Comparison of ENCODE assay signal across 11 cellular contexts in the genomic region with DNA sequence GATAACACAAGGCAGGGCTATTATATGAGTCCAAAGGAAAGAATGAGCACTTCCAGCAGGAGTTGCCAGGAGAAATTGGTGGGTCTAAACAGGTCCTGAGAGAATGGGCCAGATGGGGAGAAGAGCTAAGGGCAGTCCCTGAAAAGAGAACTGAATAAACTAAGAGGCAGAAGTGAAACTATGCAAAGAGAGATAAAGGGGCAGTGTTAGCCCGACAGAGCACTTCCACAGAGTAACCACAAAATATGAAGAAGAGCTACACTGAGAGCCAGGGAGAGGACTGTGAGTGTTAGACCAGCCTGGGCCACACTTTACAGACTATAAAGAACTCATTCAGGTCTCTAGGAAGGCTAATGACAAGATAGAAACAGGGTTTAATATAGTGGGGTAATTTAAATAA. TPM values are rescaled to one million over a fixed set of nuclear protein-coding genes. Genes with fewer than 3 reads are reported as not detected.
DNase-seq lines count a peak whose midpoint lies in the region; ATAC-seq and TF ChIP-seq lines count a peak whose summit lies in the region.
"Had no signal": no experiment of that assay in that cellular context is flagged by ENCODE, and none has a peak within 500 bp of the region (broad histone marks: within the 10 kb centered on the region; RNA-seq: fewer than 3 reads in every experiment).

No MANE protein-coding gene starts in this region.

- H3K4me1 ChIP-seq in adipocyte (ENCODE audit: control insufficient read depth, insufficient read depth, low read length) = peaks cover 2% of the 10 kb centered on the region
- no peaks in the 10 kb centered on the region; a peak in 2 of 4 replicates for H3K4me1 ChIP-seq in SK-N-SH (ENCODE audit: control insufficient read depth in 1 of 2, insufficient read depth in 2 of 2, low read depth in 1 of 2, low read length in 1 of 2)
- H3K4me1 ChIP-seq: SJCRH30 had no signal

- no peak overlapping the region for H3K27ac ChIP-seq in SK-N-SH (ENCODE audit: low read depth in 2 of 2, low read length in 1 of 2)
- H3K27ac ChIP-seq: SJCRH30, skin epidermis had no signal

- POLR2A ChIA-PET in SK-N-SH (lab: Yijun Ruan, JAX) = no interaction called here

- TF ChIP-seq RAD21 in SK-N-SH (IDR thresholded peaks at IDR 0.05; ENCODE audit: low read length) = no peak

- no peaks in the 10 kb centered on the region for H3K27me3 ChIP-seq in adipocyte (replicated peaks; ENCODE audit: control insufficient read depth, insufficient read depth, low read length)
- H3K27me3 ChIP-seq in SK-N-SH (ENCODE audit: insufficient read depth) = no peaks in the 10 kb centered on the region
- H3K27me3 ChIP-seq: SJCRH30 had no signal

- H3K79me2 ChIP-seq in SK-N-SH (ENCODE audit: insufficient read depth) = no peaks in the 10 kb centered on the region

- H3K36me3 ChIP-seq in adipocyte (ENCODE audit: control insufficient read depth, insufficient read depth, low read length, severe bottlenecking) (no peaks in the 10 kb centered on the region), SK-N-SH (replicated peaks in 1 of 2; ENCODE audit: control insufficient read depth in 1 of 2, insufficient read depth in 2 of 2, low read length in 1 of 2) (no peaks in the 10 kb centered on the region)
- H3K36me3 ChIP-seq: SJCRH30 had no signal

- H3K36me3 Mint-ChIP-seq in CD14-positive monocyte = peaks cover 23% of the 10 kb centered on the region in 2 donors

- no peak overlapping the region for H2AFZ ChIP-seq in SK-N-SH (ENCODE audit: low read depth)

- no peak for TF ChIP-seq EP300 in SK-N-SH (IDR thresholded peaks at IDR 0.05; ENCODE audit: borderline replicate concordance in 1 of 2, low read depth in 1 of 2, low read length in 1 of 2)

- H3K9me3 ChIP-seq in adipocyte (ENCODE audit: control insufficient read depth, low read length) (no peaks in the 10 kb centered on the region), SK-N-SH (no peaks in the 10 kb centered on the region)
- H3K9me3 ChIP-seq: SJCRH30 had no signal

- no peak overlapping the region for H3K4me2 ChIP-seq in SK-N-SH

- H3K4me3 ChIP-seq in adipocyte (ENCODE audit: low read length) (no peak overlapping the region), SK-N-SH (ENCODE audit: low read depth in 2 of 2, low read length in 1 of 2) (no peak overlapping the region)
- H3K4me3 ChIP-seq: SJCRH30, skin epidermis had no signal

- DNase-seq in CD14-positive monocyte (ENCODE audit: low spot score) = no peak
- peak; percentile 22 for DNase-seq in adipocyte (ENCODE audit: low read depth)
- no peak for DNase-seq in stimulated activated CD4-positive, alpha-beta T cell treated with anti-CD3 and anti-CD28 coated beads, Interleukin-1b, Interleukin-23, amount 100 ng/mL, for 48 hours
- DNase-seq in SK-N-SH = no peak
- DNase-seq in UCSD-AML1 (lab: John Stamatoyannopoulos, UW; ENCODE audit: unreplicated experiment) = no peak
- no peak for DNase-seq in effector CD4-positive, alpha-beta T cell
- DNase-seq: DMS 273 treated with DMSO at 0.1 percent for 48 hours had no signal

- TF ChIP-seq CTCF in CD14-positive monocyte (IDR thresholded peaks at IDR 0.05) (no peak), SK-N-SH (IDR thresholded peaks at IDR 0.05) (no peak)

- H4K20me1 ChIP-seq in SK-N-SH (ENCODE audit: insufficient read depth) = no peaks in the 10 kb centered on the region

- peaks cover 0 to 1% (median 0%) of the 10 kb centered on the region in 3 donors for H3K27me3 Mint-ChIP-seq in CD14-positive monocyte (ENCODE audit: low read depth in 3 of 3)

- H3K9me3 Mint-ChIP-seq in CD14-positive monocyte = no peaks in the 10 kb centered on the region

- peak overlapping the region in 1 of 2 donors; percentile 72 for H3K4me3 Mint-ChIP-seq in CD14-positive monocyte

- H3K9me2 ChIP-seq in SK-N-SH = no peaks in the 10 kb centered on the region

- ATAC-seq in GM19452 (IDR thresholded peaks at IDR 0.05; ENCODE audit: unreplicated experiment) (peak; percentile 97), HG03342 (IDR thresholded peaks at IDR 0.05; ENCODE audit: unreplicated experiment) (peak; percentile 100)

- CTCF ChIA-PET in SK-N-SH (lab: Yijun Ruan, JAX) = interaction anchor here (1.1 to 1.6 kb wide), 2 partner anchors 157 to 169 kb away, joined by 4 to 7 read pairs; no protein-coding TSS in a partner anchor

- WGBS in SK-N-SH (ENCODE audit: low lambda C conversion rate) = 74% methylated on average over 1 of the region's 1 CpG

- H3K9ac ChIP-seq in adipocyte (ENCODE audit: low read length) = no peak overlapping the region
- no peak overlapping the region for H3K9ac ChIP-seq in SK-N-SH

- no peaks in the 10 kb centered on the region for H3F3A ChIP-seq in SK-N-SH (replicated peaks; ENCODE audit: insufficient read depth)

- H3K27ac Mint-ChIP-seq in CD14-positive monocyte = peak overlapping the region; percentile 38 to 87 (median 73)

- intact Hi-C loops in CD14-positive monocyte (cut with micrococcal nuclease) = loop anchor here in 1 of 2 donors (5.0 kb wide), 1 partner anchor 154 kb away; no protein-coding TSS in a partner anchor

- H3K4me1 Mint-ChIP-seq in CD14-positive monocyte = peaks cover 53% of the 10 kb centered on the region

TF ChIP-seq in SK-N-SH, 30 proteins besides CTCF, POLR2A, EP300 and RAD21:
- TF ChIP-seq PBX3 (IDR thresholded peaks at IDR 0.05) = no peak

RNA-seq across cellular contexts. Expression of gene RALGAPA2, which starts 43.8 kb away (rescaled TPM):
- 1 to 10 TPM; 6.2 to 8.9 TPM for polyA plus RNA-seq in CD14-positive monocyte
- polyA plus RNA-seq in SK-N-SH (2012; rRNA removed) = 1.0 and 1.5 TPM in 2 replicates
- 1.0 and 1.3 TPM in 2 replicates for polyA plus RNA-seq in SK-N-SH (2012; cell fraction: cytosol; rRNA removed)
- 2.9 and 3.8 TPM in 2 replicates for polyA plus RNA-seq in SK-N-SH (2012; cell fraction: nucleus; rRNA removed)
